Comparison of ENCODE assay signal across 25 cellular contexts in genomic region chr4:169984203-169984602, GRCh38.
"Had no signal": no experiment of that assay in that cellular context is flagged by ENCODE, and none has a peak within 500 bp of the region (broad histone marks: within the 10 kb centered on the region; RNA-seq: fewer than 3 reads in every experiment).

No MANE protein-coding gene starts in this region.

- H3K36me3 Mint-ChIP-seq: activated naive CD4-positive, alpha-beta T cell treated with anti-CD3 and anti-CD28 coated beads, Interleukin-2, amount 10 ng/mL, durations not matched to agents 7 days and 5 days; activated naive CD4-positive, alpha-beta T cell treated with anti-CD3 and anti-CD28 coated beads, Interleukin-2, amount 50 U/mL, for 72 hours; activated naive CD8-positive, alpha-beta T cell treated with anti-CD3 and anti-CD28 coated beads, Interleukin-2, amount 10 ng/mL, durations not matched to agents 7 days and 5 days; WTC11 had no signal

- H3K27ac Mint-ChIP-seq: activated CD4-positive, alpha-beta memory T cell treated with anti-CD3 and anti-CD28 coated beads, Interleukin-2, amount 10 ng/mL, durations not matched to agents 7 days and 5 days; activated CD4-positive, alpha-beta T cell treated with anti-CD3 and anti-CD28 coated beads, Interleukin-2, amount 10 ng/mL, durations not matched to agents 7 days and 5 days; activated naive CD4-positive, alpha-beta T cell treated with anti-CD3 and anti-CD28 coated beads, Interleukin-2, amount 10 ng/mL, durations not matched to agents 7 days and 5 days; activated naive CD4-positive, alpha-beta T cell treated with anti-CD3 and anti-CD28 coated beads, Interleukin-2, amount 50 U/mL, for 72 hours; activated naive CD8-positive, alpha-beta T cell treated with anti-CD3 and anti-CD28 coated beads, Interleukin-2, amount 10 ng/mL, durations not matched to agents 7 days and 5 days; activated T-cell treated with anti-CD3 and anti-CD28 coated beads, Interleukin-2, amount 50 U/mL, for 24 hours; activated T-cell treated with anti-CD3 and anti-CD28 coated beads, Interleukin-2, amount 50 U/mL, for 72 hours; WTC11 had no signal

- H3K9me3 ChIP-seq: esophagus squamous epithelium, gastroesophageal sphincter, heart right ventricle had no signal

- H3K9me3 Mint-ChIP-seq: activated CD4-positive, alpha-beta memory T cell treated with anti-CD3 and anti-CD28 coated beads, Interleukin-2, amount 10 ng/mL, durations not matched to agents 7 days and 5 days; activated CD4-positive, alpha-beta T cell treated with anti-CD3 and anti-CD28 coated beads, Interleukin-2, amount 10 ng/mL, durations not matched to agents 7 days and 5 days; activated naive CD4-positive, alpha-beta T cell treated with anti-CD3 and anti-CD28 coated beads, Interleukin-2, amount 10 ng/mL, durations not matched to agents 7 days and 5 days; activated naive CD4-positive, alpha-beta T cell treated with anti-CD3 and anti-CD28 coated beads, Interleukin-2, amount 50 U/mL, for 72 hours; activated naive CD8-positive, alpha-beta T cell treated with anti-CD3 and anti-CD28 coated beads, Interleukin-2, amount 10 ng/mL, durations not matched to agents 7 days and 5 days; activated T-cell treated with anti-CD3 and anti-CD28 coated beads, Interleukin-2, amount 50 U/mL, for 24 hours; activated T-cell treated with anti-CD3 and anti-CD28 coated beads, Interleukin-2, amount 50 U/mL, for 72 hours; WTC11 had no signal

- H3K4me3 ChIP-seq: esophagus squamous epithelium, gastroesophageal sphincter, heart right ventricle had no signal

- DNase-seq: activated CD4-positive, alpha-beta memory T cell treated with anti-CD3 and anti-CD28 coated beads, Interleukin-2, amount 10 ng/mL, durations not matched to agents 7 days and 5 days; activated CD4-positive, alpha-beta T cell treated with anti-CD3 and anti-CD28 coated beads for 1 hour; activated CD4-positive, alpha-beta T cell treated with anti-CD3 and anti-CD28 coated beads for 4 hours; activated CD4-positive, alpha-beta T cell treated with anti-CD3 and anti-CD28 coated beads, Interleukin-2, amount 10 ng/mL, durations not matched to agents 7 days and 5 days; activated CD4-positive, alpha-beta T cell treated with anti-CD3 and anti-CD28 coated beads, Interleukin-2, amount 50 U/mL, for 4 hours; activated CD8-positive, alpha-beta memory T cell treated with anti-CD3 and anti-CD28 coated beads, Interleukin-2, amount 50 U/mL, for 48 hours; activated gamma-delta T cell; activated naive CD4-positive, alpha-beta T cell; activated naive CD4-positive, alpha-beta T cell treated with anti-CD3 and anti-CD28 coated beads, Interleukin-2, amount 10 ng/mL, durations not matched to agents 7 days and 5 days; activated naive CD8-positive, alpha-beta T cell treated with anti-CD3 and anti-CD28 coated beads, Interleukin-2, amount 10 ng/mL, durations not matched to agents 7 days and 5 days; activated T-cell treated with anti-CD3 and anti-CD28 coated beads for 4 hours; activated T-cell treated with anti-CD3 and anti-CD28 coated beads, Interleukin-2, amount 50 U/mL, for 24 hours; activated T-cell treated with anti-CD3 and anti-CD28 coated beads, Interleukin-2, amount 50 U/mL, for 72 hours; brain microvascular endothelial cell; cortex of kidney; dermis blood vessel endothelial cell; effector CD8-positive, alpha-beta T cell; esophagus squamous epithelium; foreskin melanocyte; heart right ventricle; T-helper 2 cell had no signal

- H3K4me1 ChIP-seq: esophagus squamous epithelium, gastroesophageal sphincter, heart right ventricle had no signal

- H3K4me1 Mint-ChIP-seq: activated naive CD4-positive, alpha-beta T cell treated with anti-CD3 and anti-CD28 coated beads, Interleukin-2, amount 10 ng/mL, durations not matched to agents 7 days and 5 days; activated naive CD8-positive, alpha-beta T cell treated with anti-CD3 and anti-CD28 coated beads, Interleukin-2, amount 10 ng/mL, durations not matched to agents 7 days and 5 days had no signal

- H3K36me3 ChIP-seq: brain microvascular endothelial cell, esophagus squamous epithelium, gastroesophageal sphincter, heart right ventricle had no signal

- ATAC-seq: activated naive CD4-positive, alpha-beta T cell treated with anti-CD3 and anti-CD28 coated beads, Interleukin-2, amount 50 U/mL, for 72 hours; activated T-cell treated with anti-CD3 and anti-CD28 coated beads, Interleukin-2, amount 50 U/mL, for 72 hours; gastroesophageal sphincter; heart right ventricle; WTC11 had no signal

- H3K27me3 ChIP-seq: brain microvascular endothelial cell had no signal

- H3K27ac ChIP-seq: brain microvascular endothelial cell, epithelial cell of prostate, esophagus squamous epithelium, gastroesophageal sphincter, heart right ventricle had no signal

- H3K4me3 Mint-ChIP-seq: activated CD4-positive, alpha-beta memory T cell treated with anti-CD3 and anti-CD28 coated beads, Interleukin-2, amount 10 ng/mL, durations not matched to agents 7 days and 5 days; activated CD4-positive, alpha-beta T cell treated with anti-CD3 and anti-CD28 coated beads, Interleukin-2, amount 10 ng/mL, durations not matched to agents 7 days and 5 days; activated naive CD4-positive, alpha-beta T cell treated with anti-CD3 and anti-CD28 coated beads, Interleukin-2, amount 10 ng/mL, durations not matched to agents 7 days and 5 days; activated naive CD8-positive, alpha-beta T cell treated with anti-CD3 and anti-CD28 coated beads, Interleukin-2, amount 10 ng/mL, durations not matched to agents 7 days and 5 days; activated T-cell treated with anti-CD3 and anti-CD28 coated beads, Interleukin-2, amount 50 U/mL, for 24 hours; activated T-cell treated with anti-CD3 and anti-CD28 coated beads, Interleukin-2, amount 50 U/mL, for 72 hours; WTC11 had no signal
